7 cellular contexts compared by ENCODE assay signal in the genomic region with DNA sequence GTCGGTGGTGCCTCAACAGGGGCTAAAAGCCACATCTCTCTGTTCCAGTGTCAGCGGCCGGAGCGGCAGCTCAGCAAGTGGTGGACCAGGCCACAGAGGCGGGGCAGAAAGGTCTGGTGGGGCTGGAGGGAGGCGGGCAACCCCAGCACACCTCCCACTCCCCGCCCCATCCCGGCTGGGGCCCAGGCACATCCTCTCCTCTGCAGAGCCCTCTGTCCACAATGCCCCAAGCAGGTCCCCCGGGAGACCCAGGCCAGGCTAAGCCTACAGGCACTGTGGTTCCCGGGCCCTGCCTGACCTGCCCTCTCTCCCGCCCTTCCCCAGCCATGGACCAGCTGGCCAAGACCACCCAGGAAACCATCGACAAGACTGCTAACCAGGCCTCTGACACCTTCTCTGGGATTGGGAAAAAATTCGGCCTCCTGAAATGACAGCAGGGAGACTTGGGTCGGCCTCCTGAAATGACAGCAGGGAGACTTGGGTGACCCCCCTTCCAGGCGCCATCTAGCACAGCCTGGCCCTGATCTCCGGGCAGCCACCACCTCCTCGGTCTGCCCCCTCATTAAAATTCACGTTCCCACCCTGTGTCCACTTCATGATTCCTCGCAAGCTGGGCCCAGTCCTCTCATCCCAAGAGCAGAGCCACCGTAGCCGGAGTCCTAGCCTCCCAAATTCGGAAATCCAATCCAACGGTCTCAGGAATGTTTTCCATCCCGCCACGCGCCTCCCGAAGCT. TPM values are rescaled to one million over a fixed set of nuclear protein-coding genes. Genes with fewer than 3 reads are reported as not detected.
DNase-seq lines count a peak whose midpoint lies in the region; ATAC-seq and TF ChIP-seq lines count a peak whose summit lies in the region.

No MANE protein-coding gene starts in this region.

- H3K4me3 ChIP-seq in GM23338 (peak overlapping the region; percentile 67), esophagus (ENCODE audit: low read depth in 1 of 2, low read length in 2 of 2) (peak overlapping the region; percentile 53 to 60), muscle layer of duodenum (ENCODE audit: low read depth in 1 of 2, low read length in 2 of 2) (peak overlapping the region; percentile 60 to 76)

- POLR2A ChIA-PET in T-cell (lab: Charles Lee): interaction anchor here (0.5 to 0.6 kb wide), 2 partner anchors 11 to 113 kb away, joined by 4 to 7 read pairs; no protein-coding TSS in a partner anchor

- H3K9me3 ChIP-seq in esophagus (ENCODE audit: control insufficient read depth in 2 of 2, insufficient read depth in 1 of 2, low read depth in 1 of 2, low read length in 1 of 2) (no peaks in the 10 kb centered on the region), muscle layer of duodenum (ENCODE audit: control insufficient read depth in 1 of 2, low read length in 2 of 2) (no peaks in the 10 kb centered on the region)

- DNase-seq in GM23338 (ENCODE audit: low spot score) (peak; percentile 48), T-cell (no peak), DMS153 treated with DMSO at 0.1 percent for 48 hours (lab: John Stamatoyannopoulos, UW; ENCODE audit: unreplicated experiment) (no peak), KG1 (lab: John Stamatoyannopoulos, UW) (no peak)

- H3K27me3 ChIP-seq in GM23338 (ENCODE audit: insufficient read depth) (peaks cover 68% of the 10 kb centered on the region), esophagus (ENCODE audit: control insufficient read depth in 1 of 2, insufficient read depth in 2 of 2, low read length in 2 of 2) (no peaks in the 10 kb centered on the region), muscle layer of duodenum (ENCODE audit: low read depth, low read length) (no peaks in the 10 kb centered on the region)

- peaks cover 54% of the 10 kb centered on the region for H3K4me1 Mint-ChIP-seq in GM23338
- peaks cover 41 to 56% (median 49%) of the 10 kb centered on the region in 3 donors for H3K4me1 Mint-ChIP-seq in T-cell

- H3K4me1 ChIP-seq in GM23338 (ENCODE audit: insufficient read depth) (peaks cover 33% of the 10 kb centered on the region), esophagus (ENCODE audit: control insufficient read depth in 2 of 2, insufficient read depth in 2 of 2, low read length in 1 of 2) (peaks cover 11 to 32% of the 10 kb centered on the region in 2 donors), muscle layer of duodenum (ENCODE audit: control insufficient read depth in 1 of 2, insufficient read depth in 2 of 2, low read length in 2 of 2) (peaks cover 13 to 53% of the 10 kb centered on the region in 2 donors)

- 11 to 15% methylated on average over 25 to 27 of the region's 27 CpGs for WGBS in esophagus, 2 donors

- no peaks in the 10 kb centered on the region for H3K36me3 ChIP-seq in GM23338 (ENCODE audit: insufficient read depth)
- no peaks in the 10 kb centered on the region for H3K36me3 ChIP-seq in esophagus (ENCODE audit: control insufficient read depth in 2 of 2, insufficient read depth in 2 of 2, low read length in 1 of 2)
- peaks cover 0 to 6% of the 10 kb centered on the region in 2 donors for H3K36me3 ChIP-seq in muscle layer of duodenum (ENCODE audit: control insufficient read depth in 1 of 2, insufficient read depth in 2 of 2, low read length in 2 of 2)

- peak overlapping the region; percentile 91 for H2AFZ ChIP-seq in GM23338

- TF ChIP-seq CTCF in GM23338 (conservative IDR thresholded peaks at IDR 0.05; ENCODE audit: low read depth in 2 of 2): no peak

- H3K27ac ChIP-seq in GM23338 (ENCODE audit: low read depth) (no peak overlapping the region), esophagus (ENCODE audit: low read depth in 2 of 2, low read length in 1 of 2) (peak overlapping the region; percentile 98), muscle layer of duodenum (ENCODE audit: low read length) (peak overlapping the region; percentile 87)

- peaks cover 4% of the 10 kb centered on the region; the same call in 2 of the 3 replicates for H3K36me3 Mint-ChIP-seq in GM23338 (ENCODE audit: low read depth)
- H3K36me3 Mint-ChIP-seq in T-cell: no peaks in the 10 kb centered on the region

- H3K4me3 Mint-ChIP-seq in GM23338 (peak overlapping the region; percentile 71), T-cell (peak overlapping the region; percentile 77 to 86 (median 80))

- no peaks in the 10 kb centered on the region for H4K20me1 ChIP-seq in GM23338 (replicated peaks; ENCODE audit: insufficient read depth)

- peaks cover 7% of the 10 kb centered on the region; the same call in 1 of the 2 replicates for H3F3A ChIP-seq in GM23338 (replicated peaks; ENCODE audit: low read depth)

- H3K79me2 ChIP-seq in GM23338 (replicated peaks; ENCODE audit: insufficient read depth): no peaks in the 10 kb centered on the region

- H3K4me2 ChIP-seq in GM23338: peak overlapping the region; percentile 91

- H3K9me2 ChIP-seq in GM23338 (ENCODE audit: insufficient read depth): no peaks in the 10 kb centered on the region

- CTCF ChIA-PET in T-cell (lab: Charles Lee): interaction anchor here (1.0 to 2.8 kb wide), 2 partner anchors 30 to 31 kb away, joined by 3 to 8 read pairs; no protein-coding TSS in a partner anchor

- peaks cover 3% of the 10 kb centered on the region; the same call in 1 of the 3 replicates for H3K9me3 Mint-ChIP-seq in GM23338
- H3K9me3 Mint-ChIP-seq in T-cell: no peaks in the 10 kb centered on the region

- H3K27ac Mint-ChIP-seq in GM23338 (no peak overlapping the region), T-cell (peak overlapping the region; percentile 78 to 85)

- H3K27me3 Mint-ChIP-seq in GM23338 (ENCODE audit: insufficient read depth, low read depth, poor library complexity) (peaks cover 52% of the 10 kb centered on the region), T-cell (no peaks in the 10 kb centered on the region)

- peak; percentile 15 for ATAC-seq in GM23338
- ATAC-seq in T-cell (replicated peaks in 1 of 4): no peak
- ATAC-seq in HG02678 (IDR thresholded peaks at IDR 0.05; ENCODE audit: unreplicated experiment): no peak

TF ChIP-seq in GM23338, 12 proteins besides CTCF, POLR2A, EP300 and RAD21 (continues in another document):
- TF ChIP-seq EZH2phosphoT487 (IDR thresholded peaks at IDR 0.05; ENCODE audit: unreplicated experiment) (no peak), NANOG (IDR thresholded peaks at IDR 0.05; ENCODE audit: borderline replicate concordance) (no peak), ZNF331 (CRISPR knock-in tag; IDR thresholded peaks at IDR 0.05; ENCODE audit: low read depth) (no peak)

RNA-seq across cellular contexts. Expression of a gene that starts 2.0 kb away (rescaled TPM):
- not detected in 2 replicates for total RNA-seq in GM23338 (2014; rRNA removed; shearing (Covaris generic))
- polyA plus RNA-seq in GM23338 (2016; fragmentation: Nextera tagmentation; extraction: Ambion mirVana) (0.66 and 1.7 TPM in 2 replicates), esophagus (100 to 1,000 TPM; 104 to 437 TPM)
- under 1 TPM in 3 of 5 donors, not detected in 2; 0.41 to 0.76 (median 0.66) TPM for total RNA-seq in T-cell

RNA-seq across cellular contexts. Expression of a gene that starts 11.9 kb away (rescaled TPM):
- 4.0 and 9.6 TPM in 2 replicates for total RNA-seq in GM23338 (2014; rRNA removed; shearing (Covaris generic))
- 17.0 and 18.5 TPM in 2 replicates for polyA plus RNA-seq in GM23338 (2016; fragmentation: Nextera tagmentation; extraction: Ambion mirVana)
- total RNA-seq in T-cell: under 1 TPM in 3 of 5 donors, not detected in 2; 0.41 to 0.66 (median 0.44) TPM
- polyA plus RNA-seq in esophagus: 10 to 100 TPM; 19.1 to 74.0 TPM

RNA-seq across cellular contexts. Expression of a gene that starts 12.9 kb away (rescaled TPM):
- total RNA-seq in GM23338 (2014; rRNA removed; shearing (Covaris generic)): 1.0 and 2.4 TPM in 2 replicates
- polyA plus RNA-seq in GM23338 (2016; fragmentation: Nextera tagmentation; extraction: Ambion mirVana): 0.32 and 0.70 TPM in 2 replicates
- under 1 TPM in 4 of 5 donors, not detected in 1; 0.09 to 0.96 (median 0.33) TPM for total RNA-seq in T-cell
- 1 to 10 TPM; 4.1 to 6.4 TPM for polyA plus RNA-seq in esophagus

RNA-seq across cellular contexts. Expression of a gene that starts 49.8 kb away (rescaled TPM):
- total RNA-seq in GM23338 (2014; rRNA removed; shearing (Covaris generic)): not detected in 2 replicates
- not detected in 2 replicates for polyA plus RNA-seq in GM23338 (2016; fragmentation: Nextera tagmentation; extraction: Ambion mirVana)
- not detected for total RNA-seq in T-cell
- 1,000 to 10,000 TPM in 1 of 2 donors, 100 to 1,000 TPM in 1; 503 to 2,365 TPM for polyA plus RNA-seq in esophagus
